In genomic region chr1:205811660-205812059, GRCh38 we compare ENCODE assay signal across 8 cellular contexts. TPM values are rescaled to one million over a fixed set of nuclear protein-coding genes. Genes with fewer than 3 reads are reported as not detected.
DNase-seq lines count a peak whose midpoint lies in the region; ATAC-seq, FAIRE-seq and TF ChIP-seq lines count a peak whose summit lies in the region.

No MANE protein-coding gene starts in this region.

- peaks cover 41% of the 10 kb centered on the region for H3K4me1 Mint-ChIP-seq in activated CD4-positive, alpha-beta T cell treated with anti-CD3 and anti-CD28 coated beads, Interleukin-2, amount 10 ng/mL, durations not matched to agents 24 days and 14 days

- peak overlapping the region; percentile 31 for H3K9ac ChIP-seq in keratinocyte (ENCODE audit: control insufficient read depth, extremely low read depth, insufficient read depth, low read length)

- ATAC-seq in sciatic nerve = no peak

- H3K36me3 ChIP-seq in keratinocyte (ENCODE audit: control insufficient read depth in 2 of 2, extremely low read depth in 1 of 2, insufficient read depth in 2 of 2, low read length in 2 of 2) (peaks cover 8 to 15% of the 10 kb centered on the region in 2 experiments), thymus (ENCODE audit: control insufficient read depth, insufficient read depth) (peaks cover 8% of the 10 kb centered on the region)

- H3K4me2 ChIP-seq in keratinocyte (ENCODE audit: control insufficient read depth, extremely low read depth, insufficient read depth, low read depth, low read length) = peak overlapping the region; percentile 99

- peaks cover 28% of the 10 kb centered on the region for H3K36me3 Mint-ChIP-seq in activated CD4-positive, alpha-beta T cell treated with anti-CD3 and anti-CD28 coated beads, Interleukin-2, amount 10 ng/mL, durations not matched to agents 24 days and 14 days (ENCODE audit: low read depth)

- dilution Hi-C loops in keratinocyte (cut with MboI; ENCODE audit: extremely low pct_ligation_motif_present, low sequenced_read_pairs) = no loop called here

- H3K27ac ChIP-seq in keratinocyte (ENCODE audit: control insufficient read depth, insufficient read depth, low read length) = no peak overlapping the region
- H3K27ac ChIP-seq in thymus (ENCODE audit: low read depth) = no peak overlapping the region

- 91% methylated on average over 5 of the region's 5 CpGs for WGBS in thymus

- H3K9me3 ChIP-seq in keratinocyte (ENCODE audit: control insufficient read depth, low read depth, low read length) (no peaks in the 10 kb centered on the region), thymus (ENCODE audit: control insufficient read depth) (no peaks in the 10 kb centered on the region)

- H3K9me3 Mint-ChIP-seq in activated CD4-positive, alpha-beta T cell treated with anti-CD3 and anti-CD28 coated beads, Interleukin-2, amount 10 ng/mL, durations not matched to agents 24 days and 14 days = no peaks in the 10 kb centered on the region

- no peak for FAIRE-seq in keratinocyte (lab: Jason Lieb, UNC)

- TF ChIP-seq CTCF in astrocyte of the cerebellum (IDR thresholded peaks at IDR 0.05; ENCODE audit: low read depth, low read length, missing control alignments) (no peak), keratinocyte (optimal IDR thresholded peaks at IDR 0.05 in 1 of 3, IDR thresholded peaks at IDR 0.05 in 1 of 3, conservative IDR thresholded peaks at IDR 0.05 in 1 of 3; ENCODE audit: extremely low read depth in 1 of 3, insufficient read depth in 2 of 3, low read length in 3 of 3) (no peak)

- peak overlapping the region; percentile 83 for H3K4me3 ChIP-seq in astrocyte of the cerebellum (ENCODE audit: low read depth, low read length)
- H3K4me3 ChIP-seq in keratinocyte (ENCODE audit: control insufficient read depth in 2 of 3, extremely low read depth in 1 of 3, insufficient read depth in 2 of 3, low read depth in 1 of 3, low read length in 3 of 3) = peak overlapping the region in 2 of 3 experiments; percentile 82 to 89
- H3K4me3 ChIP-seq in thymus (ENCODE audit: low read length) = peak overlapping the region; percentile 79

- peaks cover 9% of the 10 kb centered on the region for H3K27me3 Mint-ChIP-seq in activated CD4-positive, alpha-beta T cell treated with anti-CD3 and anti-CD28 coated beads, Interleukin-2, amount 10 ng/mL, durations not matched to agents 24 days and 14 days

- no peaks in the 10 kb centered on the region for H3K27me3 ChIP-seq in keratinocyte (ENCODE audit: control insufficient read depth, extremely low read depth, insufficient read depth, low read length)
- H3K27me3 ChIP-seq in thymus (ENCODE audit: control insufficient read depth, insufficient read depth) = peaks cover 6% of the 10 kb centered on the region

- H3K4me1 ChIP-seq in keratinocyte (ENCODE audit: control insufficient read depth, extremely low read depth, insufficient read depth, low read length) = peaks cover 19% of the 10 kb centered on the region
- H3K4me1 ChIP-seq in thymus (ENCODE audit: control insufficient read depth, insufficient read depth, low read length) = no peaks in the 10 kb centered on the region

- H3K79me2 ChIP-seq in keratinocyte (ENCODE audit: control insufficient read depth, insufficient read depth, low read length) = peaks cover 12% of the 10 kb centered on the region

- no peak overlapping the region for H2AFZ ChIP-seq in keratinocyte (ENCODE audit: control insufficient read depth, low read length)

- no peaks in the 10 kb centered on the region for H4K20me1 ChIP-seq in keratinocyte (ENCODE audit: control insufficient read depth, extremely low read depth, insufficient read depth, low read length)

- no peaks in the 10 kb centered on the region for H3K9me1 ChIP-seq in keratinocyte (ENCODE audit: control insufficient read depth, extremely low read depth, insufficient read depth, low read length)

- in situ Hi-C loops in astrocyte of the cerebellum (cut with HindIII; ENCODE audit: low sequenced_read_pairs) = no loop called here

- H3K27ac Mint-ChIP-seq in activated CD4-positive, alpha-beta T cell treated with anti-CD3 and anti-CD28 coated beads, Interleukin-2, amount 10 ng/mL, durations not matched to agents 24 days and 14 days = no peak overlapping the region

- peak; percentile 60 for DNase-seq in activated CD4-positive, alpha-beta T cell treated with anti-CD3 and anti-CD28 coated beads, Interleukin-2, amount 10 ng/mL, durations not matched to agents 24 days and 14 days
- no peak for DNase-seq in activated CD4-positive, alpha-beta T cell treated with anti-CD3 and anti-CD28 coated beads for 4 hours
- DNase-seq in astrocyte of the cerebellum (ENCODE audit: low read depth) (no peak), keratinocyte (ENCODE audit: low read depth, low spot score) (no peak), NOMO-1 treated with DMSO at 0.1 percent for 48 hours (lab: John Stamatoyannopoulos, UW; ENCODE audit: unreplicated experiment) (no peak), sciatic nerve (ENCODE audit: low spot score) (no peak)
- no peak for DNase-seq in stimulated activated CD8-positive, alpha-beta memory T cell treated with anti-CD3 and anti-CD28 coated beads, Interleukin-4, amount 100 ng/mL, for 48 hours

- H3K4me3 Mint-ChIP-seq in activated CD4-positive, alpha-beta T cell treated with anti-CD3 and anti-CD28 coated beads, Interleukin-2, amount 10 ng/mL, durations not matched to agents 24 days and 14 days = peak overlapping the region; percentile 95

- intact Hi-C loops in activated CD4-positive, alpha-beta T cell treated with anti-CD3 and anti-CD28 coated beads, Interleukin-2, amount 10 ng/mL, durations not matched to agents 24 days and 14 days (cut with micrococcal nuclease) = loop anchor here (2.0 kb wide), 1 partner anchor 37 kb away; the partner anchor contains the start of gene RAB29
- intact Hi-C loops in sciatic nerve (cut with DNase I) = no loop called here

RNA-seq across cellular contexts. Expression of gene SLC41A1, which starts 1.3 kb away (rescaled TPM):
- 29.5 and 30.1 TPM in 2 replicates for total RNA-seq in activated CD4-positive, alpha-beta T cell treated with anti-CD3 and anti-CD28 coated beads, Interleukin-2, amount 10 ng/mL, durations not matched to agents 24 days and 14 days
- polyA plus RNA-seq in keratinocyte = 11.0 to 22.5 TPM (median 21.7 TPM) in 3 replicates
- polyA plus RNA-seq in keratinocyte (2011; ENCODE audit: low read depth) = 5.5 TPM
- polyA plus RNA-seq in keratinocyte (2011; cell fraction: cytosol; rRNA removed) = 10.9 and 15.4 TPM in 2 replicates
- polyA plus RNA-seq in keratinocyte (2011; cell fraction: nucleus; rRNA removed) = 30.7 and 33.9 TPM in 2 replicates
- 11.5 and 15.7 TPM in 2 replicates for polyA plus RNA-seq in keratinocyte (2012; ENCODE audit: low replicate concordance)
- polyA minus RNA-seq in keratinocyte = 10.0 to 23.1 TPM (median 14.9 TPM) in 3 replicates
- polyA minus RNA-seq in keratinocyte (2011; cell fraction: cytosol; rRNA and poly(A)+ RNA removed) = 6.9 TPM
- polyA minus RNA-seq in keratinocyte (2011; cell fraction: nucleus; rRNA and poly(A)+ RNA removed) = 10.8 and 15.1 TPM in 2 replicates
- 7.8 TPM for polyA plus RNA-seq in thymus
- 44.0 TPM for total RNA-seq in sciatic nerve

RNA-seq across cellular contexts. Expression of gene RAB29, which starts 36.4 kb away (rescaled TPM):
- 27.8 and 29.1 TPM in 2 replicates for total RNA-seq in activated CD4-positive, alpha-beta T cell treated with anti-CD3 and anti-CD28 coated beads, Interleukin-2, amount 10 ng/mL, durations not matched to agents 24 days and 14 days
- 26.7 to 28.0 TPM (median 27.3 TPM) in 3 replicates for polyA plus RNA-seq in keratinocyte
- 6.2 TPM for polyA plus RNA-seq in keratinocyte (2011; ENCODE audit: low read depth)
- 23.7 and 28.5 TPM in 2 replicates for polyA plus RNA-seq in keratinocyte (2011; cell fraction: cytosol; rRNA removed)
- polyA plus RNA-seq in keratinocyte (2011; cell fraction: nucleus; rRNA removed) = 28.4 and 29.1 TPM in 2 replicates
- polyA plus RNA-seq in keratinocyte (2012; ENCODE audit: low replicate concordance) = 12.5 and 27.2 TPM in 2 replicates
- 16.1 to 17.9 TPM (median 17.0 TPM) in 3 replicates for polyA minus RNA-seq in keratinocyte
- polyA minus RNA-seq in keratinocyte (2011; cell fraction: cytosol; rRNA and poly(A)+ RNA removed) = 21.7 TPM
- 10.8 and 17.6 TPM in 2 replicates for polyA minus RNA-seq in keratinocyte (2011; cell fraction: nucleus; rRNA and poly(A)+ RNA removed)
- 18.8 TPM for polyA plus RNA-seq in thymus
- total RNA-seq in sciatic nerve = 17.6 TPM

RNA-seq across cellular contexts. Expression of gene PM20D1, which starts 38.3 kb away (rescaled TPM):
- total RNA-seq in activated CD4-positive, alpha-beta T cell treated with anti-CD3 and anti-CD28 coated beads, Interleukin-2, amount 10 ng/mL, durations not matched to agents 24 days and 14 days = 0.16 and 0.71 TPM in 2 replicates
- polyA plus RNA-seq in keratinocyte = 0.03 to 0.05 TPM (median 0.04 TPM) in 3 replicates
- not detected for polyA plus RNA-seq in keratinocyte (2011; ENCODE audit: low read depth)
- polyA plus RNA-seq in keratinocyte (2011; cell fraction: cytosol; rRNA removed) = not detected in 2 replicates
- polyA plus RNA-seq in keratinocyte (2011; cell fraction: nucleus; rRNA removed) = 0.24 TPM in 1 of 2 replicates, not detected in the other
- polyA plus RNA-seq in keratinocyte (2012; ENCODE audit: low replicate concordance) = not detected in 2 replicates
- 0.10 TPM in 1 of 3 replicates, not detected in the others for polyA minus RNA-seq in keratinocyte
- polyA minus RNA-seq in keratinocyte (2011; cell fraction: cytosol; rRNA and poly(A)+ RNA removed) = not detected
- polyA minus RNA-seq in keratinocyte (2011; cell fraction: nucleus; rRNA and poly(A)+ RNA removed) = not detected in 2 replicates
- polyA plus RNA-seq in thymus = 0.41 TPM
- total RNA-seq in sciatic nerve = 3.9 TPM
